In the genomic region with DNA sequence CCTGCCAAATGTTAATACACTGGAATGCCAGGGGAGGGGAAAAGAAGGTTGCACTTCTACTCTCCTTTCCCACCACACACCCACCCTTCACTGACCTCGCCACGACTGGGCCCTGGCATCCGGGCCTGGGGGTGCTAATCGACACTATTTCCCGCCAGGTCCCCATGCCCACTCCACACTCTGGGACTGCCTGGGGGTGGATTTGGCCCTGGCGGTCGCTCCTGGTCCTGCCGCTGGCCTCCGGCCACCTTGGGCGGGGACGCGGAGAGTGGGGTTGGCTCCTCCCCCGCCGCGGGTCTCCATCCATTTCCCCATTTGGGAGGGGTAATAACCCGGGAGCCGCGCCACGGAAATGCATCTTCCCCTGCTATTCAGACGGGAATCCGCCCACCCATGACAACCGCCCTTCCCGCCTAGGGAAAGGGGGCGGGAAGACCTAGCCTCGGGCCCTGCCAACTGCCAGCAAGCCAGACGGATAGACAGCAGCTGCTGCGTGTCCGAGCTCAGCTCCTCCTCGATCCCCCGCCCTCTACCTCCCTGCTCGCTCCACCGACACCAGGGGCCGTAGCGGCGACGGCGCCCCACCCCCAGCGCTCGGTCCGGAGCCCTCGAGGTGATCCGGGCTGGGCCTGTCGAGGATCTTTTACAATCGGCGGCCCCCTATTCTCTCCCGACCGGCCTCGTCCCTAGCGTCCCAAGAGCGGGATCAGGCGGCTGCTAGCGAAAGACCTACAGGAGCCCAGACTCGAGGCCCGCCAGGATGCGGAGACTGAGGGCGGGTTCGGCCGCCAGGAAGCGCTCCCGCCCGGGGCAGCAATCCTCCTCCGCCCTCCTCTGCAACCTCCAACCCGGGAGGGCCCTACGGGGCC, we compare ENCODE assay signal across 8 cellular contexts.
DNase-seq lines count a peak whose midpoint lies in the region; ATAC-seq, FAIRE-seq and TF ChIP-seq lines count a peak whose summit lies in the region.

No MANE protein-coding gene starts in this region.

- DNase-seq in AG08395 (ENCODE audit: low spot score): peak; percentile 72
- peak; percentile 88 for DNase-seq in NCI-H446 treated with DMSO at 0.1 percent for 48 hours (lab: John Stamatoyannopoulos, UW)
- DNase-seq in activated CD4-positive, alpha-beta T cell treated with anti-CD3 and anti-CD28 coated beads, Interleukin-2, amount 50 U/mL, for 1 hour: peak; percentile 7
- peak; percentile 14 for DNase-seq in effector CD4-positive, alpha-beta T cell
- DNase-seq in HepG2 (ENCODE audit: low spot score): no peak
- peak; percentile 14 for DNase-seq in stimulated activated CD4-positive, alpha-beta T cell treated with anti-CD3 and anti-CD28 coated beads, Interleukin-4, amount 100 ng/mL, for 1 hour

- H3K79me2 ChIP-seq in HepG2 (ENCODE audit: insufficient read depth, low read length): no peaks in the 10 kb centered on the region

- no peaks in the 10 kb centered on the region for H3K4me1 ChIP-seq in HepG2 (ENCODE audit: insufficient read depth, low read length)

- WGBS in HepG2 (ENCODE audit: low lambda C conversion rate): 44% methylated on average over 15 of the region's 64 CpGs

- H4K20me1 ChIP-seq in HepG2 (ENCODE audit: insufficient read depth, low read length): no peaks in the 10 kb centered on the region

- peak overlapping the region; percentile 73 for H3K4me2 ChIP-seq in HepG2 (ENCODE audit: low read depth, low read length)

- intact Hi-C loops in HepG2 (cut with micrococcal nuclease; ENCODE audit: unreplicated experiment): no loop called here

- no peak overlapping the region for H3K9ac ChIP-seq in HepG2 (ENCODE audit: insufficient read depth, low read depth, low read length)

- in situ Hi-C loops in HepG2 (cut with HindIII; ENCODE audit: extremely low pct_ligation_motif_present, low pct_unique_long_range_greater_than_20kb): no loop called here

- H3K36me3 ChIP-seq in HepG2 (replicated peaks in 1 of 2; ENCODE audit: control insufficient read depth in 1 of 2, insufficient read depth in 2 of 2, low read length in 2 of 2): no peaks in the 10 kb centered on the region

- POLR2A ChIA-PET in HepG2 (lab: Yijun Ruan, JAX): no interaction called here

- no peak for FAIRE-seq in HepG2 (lab: Jason Lieb, UNC)

- no TSS peak for BruUV-seq in HepG2 (replicated peaks; lab: Mats Ljungman, UMichigan)

- H3K4me3 ChIP-seq in HepG2 (replicated peaks in 1 of 3; ENCODE audit: insufficient read depth in 1 of 3, low read depth in 2 of 3, low read length in 3 of 3): peak overlapping the region; percentile 37 to 55 (median 42); a peak in 5 of 6 replicates

- no peaks in the 10 kb centered on the region for H3K27me3 ChIP-seq in HepG2 (ENCODE audit: control insufficient read depth in 1 of 2, insufficient read depth in 2 of 2, low read length in 2 of 2)

- no peak overlapping the region for H3K27ac ChIP-seq in HepG2 (ENCODE audit: extremely low read length, insufficient read depth, low read length)

- CTCF ChIA-PET in HepG2 (lab: Yijun Ruan, JAX; ENCODE audit: low intra/inter-chr PET ratio, low total read pairs): no interaction called here

- ATAC-seq in GM18867 (IDR thresholded peaks at IDR 0.05; ENCODE audit: unreplicated experiment) (peak; percentile 57), HG03066 (IDR thresholded peaks at IDR 0.05; ENCODE audit: low read depth, unreplicated experiment) (peak; percentile 66), HepG2 (peak; percentile 80)

- H3K9me3 ChIP-seq in HepG2 (ENCODE audit: low read length): no peaks in the 10 kb centered on the region

- H2AFZ ChIP-seq in HepG2 (ENCODE audit: low read length): no peak overlapping the region

- no peak for TF ChIP-seq POLR2A in HepG2 (IDR thresholded peaks at IDR 0.05; ENCODE audit: insufficient read depth in 1 of 2, low read depth in 2 of 2, low read length in 2 of 2)

- TF ChIP-seq CTCF in HepG2 (CRISPR knock-in tag; IDR thresholded peaks at IDR 0.05): no peak

- TF ChIP-seq EP300 in HepG2 (IDR thresholded peaks at IDR 0.05; ENCODE audit: low read depth in 2 of 2, low read length in 2 of 2) (no peak), HepG2 (CRISPR knock-in tag; IDR thresholded peaks at IDR 0.05; ENCODE audit: borderline replicate concordance) (no peak)

- TF ChIP-seq RAD21 in HepG2 (CRISPR knock-in tag; IDR thresholded peaks at IDR 0.05): no peak

TF ChIP-seq in HepG2, 621 proteins besides CTCF, POLR2A, EP300 and RAD21:
- no peak for TF ChIP-seq NR2F1 (CRISPR knock-in tag; IDR thresholded peaks at IDR 0.05)
- TF ChIP-seq U2AF2 (IDR thresholded peaks at IDR 0.05; ENCODE audit: low read depth, low read length): no peak
- no peak for TF ChIP-seq CHD4 (IDR thresholded peaks at IDR 0.05; ENCODE audit: borderline replicate concordance, low read length)
- TF ChIP-seq ZMYM4 (CRISPR knock-in tag; IDR thresholded peaks at IDR 0.05): no peak
- TF ChIP-seq KLF16 (CRISPR knock-in tag; IDR thresholded peaks at IDR 0.05): no peak
- TF ChIP-seq HES4 (CRISPR knock-in tag; IDR thresholded peaks at IDR 0.05; ENCODE audit: borderline replicate concordance): no peak
- TF ChIP-seq ZNF619 (CRISPR knock-in tag; IDR thresholded peaks at IDR 0.05): no peak
- no peak for TF ChIP-seq ZNF883 (CRISPR knock-in tag; IDR thresholded peaks at IDR 0.05; ENCODE audit: not compliant biosample characterization)
